Comparison of ENCODE assay signal across 2 cellular contexts in the genomic region with DNA sequence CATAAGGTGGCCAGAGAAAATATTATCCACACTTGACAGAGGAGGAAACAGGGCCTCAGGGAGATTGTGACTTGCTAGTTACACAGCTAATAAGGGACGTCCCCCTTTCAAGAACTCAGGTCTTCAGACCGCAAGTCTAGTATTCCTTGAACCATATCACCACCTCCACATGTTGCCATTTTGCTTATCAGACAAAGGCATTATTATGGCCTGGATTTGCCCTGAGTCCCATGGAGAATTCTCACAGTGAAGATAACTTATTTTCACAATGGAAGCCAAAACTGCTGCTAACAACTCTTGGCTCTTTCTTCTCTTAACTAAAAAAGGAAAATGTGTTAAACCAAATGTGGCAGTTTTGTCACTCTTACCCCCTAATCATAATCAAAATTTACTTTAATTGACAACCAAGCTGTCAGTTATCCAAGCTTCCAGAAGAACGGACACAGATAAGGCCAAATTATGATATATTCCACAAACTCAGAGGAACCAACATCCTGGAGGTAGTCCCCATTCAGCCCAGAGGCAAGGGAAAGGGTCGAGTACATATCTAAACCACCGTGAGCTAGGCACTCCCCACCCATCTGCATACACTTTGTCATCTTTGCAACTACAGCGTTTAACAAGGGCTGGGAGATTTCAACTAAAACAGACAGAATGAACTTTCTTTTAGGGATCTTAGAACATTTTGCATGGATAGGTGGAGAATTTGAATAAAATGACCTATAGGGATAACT.
TF ChIP-seq lines count a peak whose summit lies in the region.

No MANE protein-coding gene starts in this region.

TF ChIP-seq in IMR-90, 13 proteins besides CTCF, POLR2A, EP300 and RAD21 (continued from another document):
- TF ChIP-seq MAFK (IDR thresholded peaks at IDR 0.05; ENCODE audit: low read depth, low read length) (no peak), BHLHE40 (IDR thresholded peaks at IDR 0.05; ENCODE audit: low read depth, low read length) (no peak), SMC3 (IDR thresholded peaks at IDR 0.05; ENCODE audit: low read depth, low read length) (no peak), RCOR1 (IDR thresholded peaks at IDR 0.05; ENCODE audit: insufficient replicate concordance, low read length) (no peak), MXI1 (IDR thresholded peaks at IDR 0.05; ENCODE audit: borderline replicate concordance, low read depth, low read length) (no peak), FOS (IDR thresholded peaks at IDR 0.05; ENCODE audit: low read depth, low read length) (no peak), CEBPB (IDR thresholded peaks at IDR 0.05; ENCODE audit: low read depth, low read length) (no peak), CHD1 (IDR thresholded peaks at IDR 0.05; ENCODE audit: low read depth, low read length) (no peak)
- TF ChIP-seq, protein P1, sequence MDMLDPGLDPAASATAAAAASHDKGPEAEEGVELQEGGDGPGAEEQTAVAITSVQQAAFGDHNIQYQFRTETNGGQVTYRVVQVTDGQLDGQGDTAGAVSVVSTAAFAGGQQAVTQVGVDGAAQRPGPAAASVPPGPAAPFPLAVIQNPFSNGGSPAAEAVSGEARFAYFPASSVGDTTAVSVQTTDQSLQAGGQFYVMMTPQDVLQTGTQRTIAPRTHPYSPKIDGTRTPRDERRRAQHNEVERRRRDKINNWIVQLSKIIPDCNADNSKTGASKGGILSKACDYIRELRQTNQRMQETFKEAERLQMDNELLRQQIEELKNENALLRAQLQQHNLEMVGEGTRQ (IDR thresholded peaks at IDR 0.05; ENCODE audit: low read depth, low read length): no peak
- TF ChIP-seq, protein P2, sequence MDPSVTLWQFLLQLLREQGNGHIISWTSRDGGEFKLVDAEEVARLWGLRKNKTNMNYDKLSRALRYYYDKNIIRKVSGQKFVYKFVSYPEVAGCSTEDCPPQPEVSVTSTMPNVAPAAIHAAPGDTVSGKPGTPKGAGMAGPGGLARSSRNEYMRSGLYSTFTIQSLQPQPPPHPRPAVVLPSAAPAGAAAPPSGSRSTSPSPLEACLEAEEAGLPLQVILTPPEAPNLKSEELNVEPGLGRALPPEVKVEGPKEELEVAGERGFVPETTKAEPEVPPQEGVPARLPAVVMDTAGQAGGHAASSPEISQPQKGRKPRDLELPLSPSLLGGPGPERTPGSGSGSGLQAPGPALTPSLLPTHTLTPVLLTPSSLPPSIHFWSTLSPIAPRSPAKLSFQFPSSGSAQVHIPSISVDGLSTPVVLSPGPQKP (IDR thresholded peaks at IDR 0.05; ENCODE audit: borderline replicate concordance, low read depth, low read length): no peak

TF ChIP-seq in K562, 482 proteins besides CTCF, POLR2A, EP300 and RAD21 (continued from another document and continues in another):
- TF ChIP-seq SMARCA4 (IDR thresholded peaks at IDR 0.05): peak; percentile 92
- no peak for TF ChIP-seq CREBBP (IDR thresholded peaks at IDR 0.05; ENCODE audit: low read depth, low read length)
- TF ChIP-seq, protein P3, sequence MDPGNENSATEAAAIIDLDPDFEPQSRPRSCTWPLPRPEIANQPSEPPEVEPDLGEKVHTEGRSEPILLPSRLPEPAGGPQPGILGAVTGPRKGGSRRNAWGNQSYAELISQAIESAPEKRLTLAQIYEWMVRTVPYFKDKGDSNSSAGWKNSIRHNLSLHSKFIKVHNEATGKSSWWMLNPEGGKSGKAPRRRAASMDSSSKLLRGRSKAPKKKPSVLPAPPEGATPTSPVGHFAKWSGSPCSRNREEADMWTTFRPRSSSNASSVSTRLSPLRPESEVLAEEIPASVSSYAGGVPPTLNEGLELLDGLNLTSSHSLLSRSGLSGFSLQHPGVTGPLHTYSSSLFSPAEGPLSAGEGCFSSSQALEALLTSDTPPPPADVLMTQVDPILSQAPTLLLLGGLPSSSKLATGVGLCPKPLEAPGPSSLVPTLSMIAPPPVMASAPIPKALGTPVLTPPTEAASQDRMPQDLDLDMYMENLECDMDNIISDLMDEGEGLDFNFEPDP (CRISPR knock-in tag; IDR thresholded peaks at IDR 0.05): no peak
- no peak for TF ChIP-seq CBX8 (IDR thresholded peaks at IDR 0.05; ENCODE audit: borderline replicate concordance, extremely low read depth, low read depth, low read length, poor library complexity, severe bottlenecking)
- TF ChIP-seq PHB2 (IDR thresholded peaks at IDR 0.05; ENCODE audit: low read depth): 0 out of 2 replicates have a peak, but pooled peaks have one; percentile 18
- TF ChIP-seq CBFA2T3 (IDR thresholded peaks at IDR 0.05): peak; percentile 94
- peak; percentile 75 for TF ChIP-seq POLR2AphosphoS5 (IDR thresholded peaks at IDR 0.05; ENCODE audit: control insufficient read depth, insufficient read depth, low read depth, low read length)
- TF ChIP-seq TRIM24 (IDR thresholded peaks at IDR 0.05): peak in 1 of 2 experiments; percentile 61; a peak in 1 of 4 replicates
- TF ChIP-seq RFX5 (IDR thresholded peaks at IDR 0.05; ENCODE audit: low read depth, low read length): no peak
- TF ChIP-seq PYGO2 (tag; IDR thresholded peaks at IDR 0.05): no peak
- TF ChIP-seq OTX1 (CRISPR knock-in tag; IDR thresholded peaks at IDR 0.05): no peak
- TF ChIP-seq MEF2A (IDR thresholded peaks at IDR 0.05; ENCODE audit: control insufficient read depth, low read depth, low read length): no peak
- TF ChIP-seq KLF10 (CRISPR knock-in tag; IDR thresholded peaks at IDR 0.05): no peak
- TF ChIP-seq YY1 (IDR thresholded peaks at IDR 0.05; ENCODE audit: borderline replicate concordance in 1 of 3, control insufficient read depth in 1 of 3, extremely low read depth in 1 of 3, insufficient read depth in 3 of 3, insufficient read length in 1 of 3, insufficient replicate concordance in 2 of 3, low read depth in 1 of 3, low read length in 2 of 3): peak in 1 of 3 experiments; percentile 28
- TF ChIP-seq TEAD4 (IDR thresholded peaks at IDR 0.05; ENCODE audit: low read length): peak; percentile 94
- TF ChIP-seq TEAD4 (CRISPR knock-in tag; IDR thresholded peaks at IDR 0.05; ENCODE audit: borderline replicate concordance): no peak
- peak; percentile 85 for TF ChIP-seq MTA2 (IDR thresholded peaks at IDR 0.05; ENCODE audit: low read depth)
- TF ChIP-seq, protein P4, sequence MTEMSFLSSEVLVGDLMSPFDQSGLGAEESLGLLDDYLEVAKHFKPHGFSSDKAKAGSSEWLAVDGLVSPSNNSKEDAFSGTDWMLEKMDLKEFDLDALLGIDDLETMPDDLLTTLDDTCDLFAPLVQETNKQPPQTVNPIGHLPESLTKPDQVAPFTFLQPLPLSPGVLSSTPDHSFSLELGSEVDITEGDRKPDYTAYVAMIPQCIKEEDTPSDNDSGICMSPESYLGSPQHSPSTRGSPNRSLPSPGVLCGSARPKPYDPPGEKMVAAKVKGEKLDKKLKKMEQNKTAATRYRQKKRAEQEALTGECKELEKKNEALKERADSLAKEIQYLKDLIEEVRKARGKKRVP (CRISPR knock-in tag; IDR thresholded peaks at IDR 0.05): no peak
- TF ChIP-seq ZNF785 (CRISPR knock-in tag; IDR thresholded peaks at IDR 0.05): no peak
- 0 out of 3 replicates have a peak, but pooled peaks of 1 of the 2 experiments have one; percentile 59 for TF ChIP-seq CBX3 (IDR thresholded peaks at IDR 0.05; ENCODE audit: borderline replicate concordance in 1 of 2, low read length in 2 of 2)
- peak; percentile 20 to 82 for TF ChIP-seq NCOA2 (IDR thresholded peaks at IDR 0.05; ENCODE audit: partially characterized antibody in 2 of 2)
- TF ChIP-seq BRD9 (IDR thresholded peaks at IDR 0.05; ENCODE audit: low read depth, partially characterized antibody): peak; percentile 66
- TF ChIP-seq HDAC1 (IDR thresholded peaks at IDR 0.05): peak in 1 of 2 experiments; percentile 49; a peak in 1 of 4 replicates
- peak; percentile 40; the same call in 1 of the 2 replicates for TF ChIP-seq ZKSCAN8 (CRISPR knock-in tag; IDR thresholded peaks at IDR 0.05)
- no peak for TF ChIP-seq MTF1 (CRISPR knock-in tag; IDR thresholded peaks at IDR 0.05; ENCODE audit: borderline replicate concordance)
- TF ChIP-seq CHD2 (IDR thresholded peaks at IDR 0.05; ENCODE audit: low read depth, low read length): no peak
- TF ChIP-seq CXXC5 (CRISPR knock-in tag; IDR thresholded peaks at IDR 0.05): peak; percentile 48
- no peak for TF ChIP-seq ZSCAN29 (IDR thresholded peaks at IDR 0.05)
- 0 out of 2 replicates have a peak, but pooled peaks have one; percentile 61 for TF ChIP-seq SMARCC2 (IDR thresholded peaks at IDR 0.05; ENCODE audit: low read depth)
- TF ChIP-seq ELF2 (CRISPR knock-in tag; IDR thresholded peaks at IDR 0.05): no peak
- TF ChIP-seq, protein P5, sequence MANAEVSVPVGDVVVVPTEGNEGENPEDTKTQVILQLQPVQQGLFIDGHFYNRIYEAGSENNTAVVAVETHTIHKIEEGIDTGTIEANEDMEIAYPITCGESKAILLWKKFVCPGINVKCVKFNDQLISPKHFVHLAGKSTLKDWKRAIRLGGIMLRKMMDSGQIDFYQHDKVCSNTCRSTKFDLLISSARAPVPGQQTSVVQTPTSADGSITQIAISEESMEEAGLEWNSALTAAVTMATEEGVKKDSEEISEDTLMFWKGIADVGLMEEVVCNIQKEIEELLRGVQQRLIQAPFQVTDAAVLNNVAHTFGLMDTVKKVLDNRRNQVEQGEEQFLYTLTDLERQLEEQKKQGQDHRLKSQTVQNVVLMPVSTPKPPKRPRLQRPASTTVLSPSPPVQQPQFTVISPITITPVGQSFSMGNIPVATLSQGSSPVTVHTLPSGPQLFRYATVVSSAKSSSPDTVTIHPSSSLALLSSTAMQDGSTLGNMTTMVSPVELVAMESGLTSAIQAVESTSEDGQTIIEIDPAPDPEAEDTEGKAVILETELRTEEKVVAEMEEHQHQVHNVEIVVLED (CRISPR knock-in tag; IDR thresholded peaks at IDR 0.05): no peak
- TF ChIP-seq NFRKB (IDR thresholded peaks at IDR 0.05; ENCODE audit: low read depth): 0 out of 2 replicates have a peak, but pooled peaks have one; percentile 26
- TF ChIP-seq, protein P6, sequence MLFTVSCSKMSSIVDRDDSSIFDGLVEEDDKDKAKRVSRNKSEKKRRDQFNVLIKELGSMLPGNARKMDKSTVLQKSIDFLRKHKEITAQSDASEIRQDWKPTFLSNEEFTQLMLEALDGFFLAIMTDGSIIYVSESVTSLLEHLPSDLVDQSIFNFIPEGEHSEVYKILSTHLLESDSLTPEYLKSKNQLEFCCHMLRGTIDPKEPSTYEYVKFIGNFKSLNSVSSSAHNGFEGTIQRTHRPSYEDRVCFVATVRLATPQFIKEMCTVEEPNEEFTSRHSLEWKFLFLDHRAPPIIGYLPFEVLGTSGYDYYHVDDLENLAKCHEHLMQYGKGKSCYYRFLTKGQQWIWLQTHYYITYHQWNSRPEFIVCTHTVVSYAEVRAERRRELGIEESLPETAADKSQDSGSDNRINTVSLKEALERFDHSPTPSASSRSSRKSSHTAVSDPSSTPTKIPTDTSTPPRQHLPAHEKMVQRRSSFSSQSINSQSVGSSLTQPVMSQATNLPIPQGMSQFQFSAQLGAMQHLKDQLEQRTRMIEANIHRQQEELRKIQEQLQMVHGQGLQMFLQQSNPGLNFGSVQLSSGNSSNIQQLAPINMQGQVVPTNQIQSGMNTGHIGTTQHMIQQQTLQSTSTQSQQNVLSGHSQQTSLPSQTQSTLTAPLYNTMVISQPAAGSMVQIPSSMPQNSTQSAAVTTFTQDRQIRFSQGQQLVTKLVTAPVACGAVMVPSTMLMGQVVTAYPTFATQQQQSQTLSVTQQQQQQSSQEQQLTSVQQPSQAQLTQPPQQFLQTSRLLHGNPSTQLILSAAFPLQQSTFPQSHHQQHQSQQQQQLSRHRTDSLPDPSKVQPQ (CRISPR knock-in tag; IDR thresholded peaks at IDR 0.05; ENCODE audit: borderline replicate concordance): no peak
- peak; percentile 77 to 82 for TF ChIP-seq KDM1A (IDR thresholded peaks at IDR 0.05)
- TF ChIP-seq ZBTB17 (CRISPR knock-in tag; IDR thresholded peaks at IDR 0.05): no peak
- peak; percentile 8; the same call in 1 of the 2 replicates for TF ChIP-seq KHSRP (IDR thresholded peaks at IDR 0.05)
- TF ChIP-seq, protein P7, sequence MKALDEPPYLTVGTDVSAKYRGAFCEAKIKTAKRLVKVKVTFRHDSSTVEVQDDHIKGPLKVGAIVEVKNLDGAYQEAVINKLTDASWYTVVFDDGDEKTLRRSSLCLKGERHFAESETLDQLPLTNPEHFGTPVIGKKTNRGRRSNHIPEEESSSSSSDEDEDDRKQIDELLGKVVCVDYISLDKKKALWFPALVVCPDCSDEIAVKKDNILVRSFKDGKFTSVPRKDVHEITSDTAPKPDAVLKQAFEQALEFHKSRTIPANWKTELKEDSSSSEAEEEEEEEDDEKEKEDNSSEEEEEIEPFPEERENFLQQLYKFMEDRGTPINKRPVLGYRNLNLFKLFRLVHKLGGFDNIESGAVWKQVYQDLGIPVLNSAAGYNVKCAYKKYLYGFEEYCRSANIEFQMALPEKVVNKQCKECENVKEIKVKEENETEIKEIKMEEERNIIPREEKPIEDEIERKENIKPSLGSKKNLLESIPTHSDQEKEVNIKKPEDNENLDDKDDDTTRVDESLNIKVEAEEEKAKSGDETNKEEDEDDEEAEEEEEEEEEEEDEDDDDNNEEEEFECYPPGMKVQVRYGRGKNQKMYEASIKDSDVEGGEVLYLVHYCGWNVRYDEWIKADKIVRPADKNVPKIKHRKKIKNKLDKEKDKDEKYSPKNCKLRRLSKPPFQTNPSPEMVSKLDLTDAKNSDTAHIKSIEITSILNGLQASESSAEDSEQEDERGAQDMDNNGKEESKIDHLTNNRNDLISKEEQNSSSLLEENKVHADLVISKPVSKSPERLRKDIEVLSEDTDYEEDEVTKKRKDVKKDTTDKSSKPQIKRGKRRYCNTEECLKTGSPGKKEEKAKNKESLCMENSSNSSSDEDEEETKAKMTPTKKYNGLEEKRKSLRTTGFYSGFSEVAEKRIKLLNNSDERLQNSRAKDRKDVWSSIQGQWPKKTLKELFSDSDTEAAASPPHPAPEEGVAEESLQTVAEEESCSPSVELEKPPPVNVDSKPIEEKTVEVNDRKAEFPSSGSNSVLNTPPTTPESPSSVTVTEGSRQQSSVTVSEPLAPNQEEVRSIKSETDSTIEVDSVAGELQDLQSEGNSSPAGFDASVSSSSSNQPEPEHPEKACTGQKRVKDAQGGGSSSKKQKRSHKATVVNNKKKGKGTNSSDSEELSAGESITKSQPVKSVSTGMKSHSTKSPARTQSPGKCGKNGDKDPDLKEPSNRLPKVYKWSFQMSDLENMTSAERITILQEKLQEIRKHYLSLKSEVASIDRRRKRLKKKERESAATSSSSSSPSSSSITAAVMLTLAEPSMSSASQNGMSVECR (CRISPR knock-in tag; IDR thresholded peaks at IDR 0.05): no peak
- TF ChIP-seq, protein P8, sequence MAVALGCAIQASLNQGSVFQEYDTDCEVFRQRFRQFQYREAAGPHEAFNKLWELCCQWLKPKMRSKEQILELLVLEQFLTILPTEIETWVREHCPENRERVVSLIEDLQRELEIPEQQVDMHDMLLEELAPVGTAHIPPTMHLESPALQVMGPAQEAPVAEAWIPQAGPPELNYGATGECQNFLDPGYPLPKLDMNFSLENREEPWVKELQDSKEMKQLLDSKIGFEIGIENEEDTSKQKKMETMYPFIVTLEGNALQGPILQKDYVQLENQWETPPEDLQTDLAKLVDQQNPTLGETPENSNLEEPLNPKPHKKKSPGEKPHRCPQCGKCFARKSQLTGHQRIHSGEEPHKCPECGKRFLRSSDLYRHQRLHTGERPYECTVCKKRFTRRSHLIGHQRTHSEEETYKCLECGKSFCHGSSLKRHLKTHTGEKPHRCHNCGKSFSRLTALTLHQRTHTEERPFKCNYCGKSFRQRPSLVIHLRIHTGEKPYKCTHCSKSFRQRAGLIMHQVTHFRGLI (CRISPR knock-in tag; IDR thresholded peaks at IDR 0.05): no peak
- TF ChIP-seq SRSF9 (IDR thresholded peaks at IDR 0.05; ENCODE audit: borderline replicate concordance, low read depth, low read length): no peak
- no peak for TF ChIP-seq HMGN3 (IDR thresholded peaks at IDR 0.05; ENCODE audit: borderline replicate concordance, extremely low read depth, insufficient read length, low read depth, low read length)
- no peak for TF ChIP-seq L3MBTL2 (IDR thresholded peaks at IDR 0.05)
- TF ChIP-seq NR3C1 (CRISPR knock-in tag; IDR thresholded peaks at IDR 0.05): no peak
- peak; percentile 56; the same call in 1 of the 2 replicates for TF ChIP-seq ESRRA (IDR thresholded peaks at IDR 0.05; ENCODE audit: borderline replicate concordance, low read depth)
- TF ChIP-seq ARNT (IDR thresholded peaks at IDR 0.05): peak in 1 of 2 experiments; percentile 46; a peak in 1 of 4 replicates
- peak; percentile 89 for TF ChIP-seq NCOR1 (IDR thresholded peaks at IDR 0.05)
- peak; percentile 72 for TF ChIP-seq KLF16 (IDR thresholded peaks at IDR 0.05)
